ENCODE assay signal across 23 cellular contexts in the genomic region with DNA sequence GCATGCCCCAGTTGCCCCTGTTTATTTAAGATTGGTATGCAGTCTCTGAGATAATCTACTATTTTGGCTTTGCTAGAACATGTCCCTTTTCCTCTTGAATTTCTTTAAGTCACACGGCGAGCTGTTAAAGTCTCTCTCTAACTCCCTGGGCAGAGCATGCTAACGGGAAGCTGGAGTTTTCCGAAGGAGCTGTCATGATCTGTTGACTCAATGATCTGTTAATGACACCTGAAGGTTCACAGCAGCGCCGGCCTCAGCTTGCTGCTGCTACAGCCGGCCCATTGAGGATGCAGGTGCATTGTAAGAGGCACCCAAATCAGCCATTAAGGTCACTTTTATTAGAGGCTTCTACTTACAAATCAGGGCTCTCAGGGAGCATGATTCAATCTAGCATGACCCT.
DNase-seq lines count a peak whose midpoint lies in the region; ATAC-seq and TF ChIP-seq lines count a peak whose summit lies in the region.
"Had no signal": no experiment of that assay in that cellular context is flagged by ENCODE, and none has a peak within 500 bp of the region (broad histone marks: within the 10 kb centered on the region; RNA-seq: fewer than 3 reads in every experiment).

No MANE protein-coding gene starts in this region.

- H3K4me3 ChIP-seq in endodermal cell (ENCODE audit: low read length) (no peak overlapping the region), mesendoderm (ENCODE audit: low read length) (no peak overlapping the region), foreskin fibroblast (ENCODE audit: low read depth in 1 of 2, low read length in 2 of 2) (no peak overlapping the region)
- H3K4me3 ChIP-seq: BLaER1, GM23248 had no signal

- DNase-seq in ELF-1 (ENCODE audit: low read depth, low spot score) = peak; percentile 7
- peak; percentile 80 for DNase-seq in endodermal cell
- peak; percentile 33 for DNase-seq in mesendoderm
- no peak for DNase-seq in stimulated activated naive CD8-positive, alpha-beta T cell treated with anti-CD3 and anti-CD28 coated beads, Interleukin-15, amount 100 ng/mL, for 72 hours
- DNase-seq in foreskin fibroblast = no peak
- DNase-seq: CD4-positive, CD25-positive, alpha-beta regulatory T cell; DMS153; DND-41; GM23248; MM.1S; NCI-H1694 treated with DMSO at 0.1 percent for 48 hours; NCI-H2171; NCI-H226; NCI-H510A; SIG-M5 had no signal

- no peak overlapping the region for H3K56ac ChIP-seq in mesendoderm (ENCODE audit: low read length)

- no peaks in the 10 kb centered on the region for H3K36me3 Mint-ChIP-seq in endodermal cell (ENCODE audit: low read depth)
- H3K36me3 Mint-ChIP-seq: CD4-positive, CD25-positive, alpha-beta regulatory T cell; IgD-negative memory B cell had no signal

- H3K4me3 Mint-ChIP-seq in endodermal cell = no peak overlapping the region
- no peak overlapping the region for H3K4me3 Mint-ChIP-seq in stimulated activated naive CD8-positive, alpha-beta T cell treated with anti-CD3 and anti-CD28 coated beads, Interleukin-15, amount 100 ng/mL, for 72 hours
- H3K4me3 Mint-ChIP-seq: CD4-positive, CD25-positive, alpha-beta regulatory T cell; IgD-negative memory B cell had no signal

- H3K36me3 ChIP-seq in endodermal cell (ENCODE audit: control insufficient read depth, insufficient read depth, low read length) (no peaks in the 10 kb centered on the region), mesendoderm (ENCODE audit: control insufficient read depth, insufficient read depth, low read length) (no peaks in the 10 kb centered on the region)
- H3K36me3 ChIP-seq: BLaER1 had no signal

- H3K27me3 ChIP-seq in endodermal cell (ENCODE audit: control insufficient read depth, insufficient read depth, low read length, poor library complexity, severe bottlenecking) (no peaks in the 10 kb centered on the region), mesendoderm (ENCODE audit: insufficient read depth, low read length, poor library complexity) (no peaks in the 10 kb centered on the region)
- H3K27me3 ChIP-seq: BLaER1 had no signal

- no peak overlapping the region for H2BK15ac ChIP-seq in mesendoderm (replicated peaks; ENCODE audit: low read depth)

- no peak overlapping the region for H3K4me2 ChIP-seq in mesendoderm (ENCODE audit: low read length)
- H3K4me2 ChIP-seq: BLaER1, KMS-11 had no signal

- peak overlapping the region; percentile 15 for H3K27ac Mint-ChIP-seq in endodermal cell
- no peak overlapping the region for H3K27ac Mint-ChIP-seq in stimulated activated naive CD8-positive, alpha-beta T cell treated with anti-CD3 and anti-CD28 coated beads, Interleukin-15, amount 100 ng/mL, for 72 hours
- H3K27ac Mint-ChIP-seq: CD4-positive, CD25-positive, alpha-beta regulatory T cell; IgD-negative memory B cell had no signal

- ATAC-seq in HG03342 (IDR thresholded peaks at IDR 0.05; ENCODE audit: unreplicated experiment) = peak; percentile 21
- ATAC-seq in GM19324 (IDR thresholded peaks at IDR 0.05; ENCODE audit: low FRiP score, unreplicated experiment) = no peak
- no peak for ATAC-seq in stimulated activated naive CD8-positive, alpha-beta T cell treated with anti-CD3 and anti-CD28 coated beads, Interleukin-15, amount 100 ng/mL, for 72 hours
- ATAC-seq: HCT116, SK-N-SH treated with all-trans-retinoic acid at 6 μM for 48 hours had no signal

- no peak overlapping the region for H3K18ac ChIP-seq in mesendoderm (ENCODE audit: low read length)

- H4K5ac ChIP-seq in mesendoderm (ENCODE audit: low read length) = no peak overlapping the region

- no peak for TF ChIP-seq CTCF in endodermal cell (conservative IDR thresholded peaks at IDR 0.05)
- TF ChIP-seq CTCF in foreskin fibroblast (IDR thresholded peaks at IDR 0.05; ENCODE audit: low read depth, low read length) = no peak

- WGBS in endodermal cell (ENCODE audit: insufficient coverage in 1 of 2, insufficient read length in 1 of 2), 2 experiments = 43 to 55% methylated on average over 6 to 7 of the region's 7 CpGs
- no CpG with 5 or more reads among the region's 7 CpGs for WGBS in mesendoderm (ENCODE audit: extremely low coverage, insufficient coverage, low lambda C conversion rate)

- H3K9me3 Mint-ChIP-seq in endodermal cell = no peaks in the 10 kb centered on the region
- peaks cover 0 to 5% of the 10 kb centered on the region in 2 donors for H3K9me3 Mint-ChIP-seq in stimulated activated naive CD8-positive, alpha-beta T cell treated with anti-CD3 and anti-CD28 coated beads, Interleukin-15, amount 100 ng/mL, for 72 hours

- H3K9ac ChIP-seq in endodermal cell (ENCODE audit: extremely low read depth, low read length, poor library complexity, severe bottlenecking) (no peak overlapping the region), mesendoderm (ENCODE audit: low read length) (no peak overlapping the region)
- H3K9ac ChIP-seq: BLaER1, GM23248, KMS-11 had no signal

- H3K79me1 ChIP-seq in mesendoderm (ENCODE audit: low read length) = no peaks in the 10 kb centered on the region

- no peaks in the 10 kb centered on the region for H3K27me3 Mint-ChIP-seq in endodermal cell (ENCODE audit: insufficient read depth)
- no peaks in the 10 kb centered on the region for H3K27me3 Mint-ChIP-seq in stimulated activated naive CD8-positive, alpha-beta T cell treated with anti-CD3 and anti-CD28 coated beads, Interleukin-15, amount 100 ng/mL, for 72 hours
- H3K27me3 Mint-ChIP-seq: CD4-positive, CD25-positive, alpha-beta regulatory T cell; IgD-negative memory B cell had no signal

- no peak overlapping the region for H4K8ac ChIP-seq in mesendoderm (ENCODE audit: low read depth, low read length)

- H2BK120ac ChIP-seq in mesendoderm (ENCODE audit: low read depth, low read length) = no peak overlapping the region

- no peaks in the 10 kb centered on the region for H3K79me2 ChIP-seq in mesendoderm (ENCODE audit: control insufficient read depth, insufficient read depth, low read length)

- H3K27ac ChIP-seq in endodermal cell (ENCODE audit: low read depth, low read length) = no peak overlapping the region
- H3K27ac ChIP-seq in mesendoderm (ENCODE audit: low read depth, low read length) = no peak overlapping the region
- H3K27ac ChIP-seq: BLaER1, GM23248, HL-60, KMS-11 had no signal

- H3K4me1 ChIP-seq in endodermal cell (ENCODE audit: control insufficient read depth, insufficient read depth, low read length) (no peaks in the 10 kb centered on the region), mesendoderm (ENCODE audit: control insufficient read depth, low read depth, low read length) (no peaks in the 10 kb centered on the region)
- H3K4me1 ChIP-seq: BLaER1 had no signal

- no peaks in the 10 kb centered on the region for H3K9me3 ChIP-seq in endodermal cell (ENCODE audit: control insufficient read depth, low read length)
- H3K9me3 ChIP-seq: BLaER1 had no signal

- no peak overlapping the region for H3K23ac ChIP-seq in mesendoderm (ENCODE audit: low read length)

- peaks cover 8% of the 10 kb centered on the region for H3K4me1 Mint-ChIP-seq in endodermal cell
- no peaks in the 10 kb centered on the region for H3K4me1 Mint-ChIP-seq in stimulated activated naive CD8-positive, alpha-beta T cell treated with anti-CD3 and anti-CD28 coated beads, Interleukin-15, amount 100 ng/mL, for 72 hours
- H3K4me1 Mint-ChIP-seq: CD4-positive, CD25-positive, alpha-beta regulatory T cell; IgD-negative memory B cell had no signal

- H2BK5ac ChIP-seq in mesendoderm (ENCODE audit: low read length) = no peak overlapping the region

- H2AK5ac ChIP-seq in mesendoderm (ENCODE audit: low read length) = no peak overlapping the region

- no peak overlapping the region for H3K4ac ChIP-seq in mesendoderm (ENCODE audit: low read depth, low read length)

Comparison
In these comparisons a context has a peak if more than half of its experiments do, and no peak if none do; other contexts are left out.
1. DNase-seq: peak in ELF-1 (single experiment), endodermal cell (single experiment) and mesendoderm (single experiment); none in stimulated activated naive CD8-positive, alpha-beta T cell treated with anti-CD3 and anti-CD28 coated beads, Interleukin-15, amount 100 ng/mL, for 72 hours (0 of 2) and foreskin fibroblast (0 of 2).